17 cellular contexts compared by ENCODE assay signal in genomic region chr12:95498968-95499367, GRCh38. TPM values are rescaled to one million over a fixed set of nuclear protein-coding genes. Genes with fewer than 3 reads are reported as not detected.
DNase-seq lines count a peak whose midpoint lies in the region; ATAC-seq and TF ChIP-seq lines count a peak whose summit lies in the region.
"Had no signal": no experiment of that assay in that cellular context is flagged by ENCODE, and none has a peak within 500 bp of the region (broad histone marks: within the 10 kb centered on the region; RNA-seq: fewer than 3 reads in every experiment).

No MANE protein-coding gene starts in this region.

- peak; percentile 57 for ATAC-seq in activated CD8-positive, alpha-beta memory T cell treated with anti-CD3 and anti-CD28 coated beads, Interleukin-2, amount 10 ng/mL, durations not matched to agents 7 days and 5 days
- ATAC-seq in natural killer cell: peak in 1 of 3 donors; percentile 51
- ATAC-seq in natural killer cell treated with Interleukin-12 subunit alpha and Interleukin-12 subunit beta and Interleukin-15 and Interleukin-18, amount 100 ng/mL, for 72 hours: no peak
- ATAC-seq in activated T-helper 17 cell treated with anti-CD3 and anti-CD28 coated beads, Interleukin-2, amount 50 U/mL, for 72 hours (replicated peaks): no peak
- ATAC-seq: A549, GM23338 had no signal

- peak overlapping the region; percentile 52 for H3K27ac Mint-ChIP-seq in activated CD8-positive, alpha-beta memory T cell treated with anti-CD3 and anti-CD28 coated beads, Interleukin-2, amount 10 ng/mL, durations not matched to agents 7 days and 5 days
- H3K27ac Mint-ChIP-seq in natural killer cell: peak overlapping the region; percentile 8 to 42
- peak overlapping the region in 1 of 2 donors; percentile 74 for H3K27ac Mint-ChIP-seq in natural killer cell treated with Interleukin-12 subunit alpha and Interleukin-12 subunit beta and Interleukin-15 and Interleukin-18, amount 100 ng/mL, for 72 hours
- peak overlapping the region; percentile 44 for H3K27ac Mint-ChIP-seq in activated T-helper 17 cell treated with anti-CD3 and anti-CD28 coated beads, Interleukin-2, amount 50 U/mL, for 72 hours
- H3K27ac Mint-ChIP-seq: GM23338 had no signal

- no peaks in the 10 kb centered on the region for H3K27me3 Mint-ChIP-seq in activated CD8-positive, alpha-beta memory T cell treated with anti-CD3 and anti-CD28 coated beads, Interleukin-2, amount 10 ng/mL, durations not matched to agents 7 days and 5 days
- no peaks in the 10 kb centered on the region for H3K27me3 Mint-ChIP-seq in natural killer cell (ENCODE audit: low read depth in 2 of 2)
- no peaks in the 10 kb centered on the region for H3K27me3 Mint-ChIP-seq in natural killer cell treated with Interleukin-12 subunit alpha and Interleukin-12 subunit beta and Interleukin-15 and Interleukin-18, amount 100 ng/mL, for 72 hours
- H3K27me3 Mint-ChIP-seq in activated T-helper 17 cell treated with anti-CD3 and anti-CD28 coated beads, Interleukin-2, amount 50 U/mL, for 72 hours: no peaks in the 10 kb centered on the region
- H3K27me3 Mint-ChIP-seq: CD4-positive, alpha-beta memory T cell had no signal

- CTCF ChIA-PET in activated CD8-positive, alpha-beta memory T cell treated with anti-CD3 and anti-CD28 coated beads, Interleukin-2, amount 10 ng/mL, durations not matched to agents 7 days and 5 days (lab: Charles Lee): no interaction called here

- DNase-seq in activated CD8-positive, alpha-beta memory T cell treated with anti-CD3 and anti-CD28 coated beads, Interleukin-2, amount 10 ng/mL, durations not matched to agents 7 days and 5 days: no peak
- DNase-seq in activated CD8-positive, alpha-beta memory T cell treated with anti-CD3 and anti-CD28 coated beads for 24 hours: no peak
- DNase-seq in natural killer cell (no peak), UCSD-AML1 (lab: John Stamatoyannopoulos, UW; ENCODE audit: unreplicated experiment) (no peak), hypothalamus (lab: John Stamatoyannopoulos, UW) (no peak)
- no peak for DNase-seq in natural killer cell treated with Interleukin-12 subunit alpha and Interleukin-12 subunit beta and Interleukin-15 and Interleukin-18, amount 100 ng/mL, for 72 hours (ENCODE audit: low spot score)
- no peak for DNase-seq in activated naive CD4-positive, alpha-beta T cell treated with anti-CD3 and anti-CD28 coated beads, Interleukin-2, amount 50 U/mL, for 16 hours
- DNase-seq: AML-193; Calu3; CD4-positive, alpha-beta memory T cell; DMS79 treated with DMSO at 0.1 percent for 48 hours; GF-D8; HCEC 1CT had no signal

- H3K4me1 Mint-ChIP-seq in activated CD8-positive, alpha-beta memory T cell treated with anti-CD3 and anti-CD28 coated beads, Interleukin-2, amount 10 ng/mL, durations not matched to agents 7 days and 5 days: peaks cover 22% of the 10 kb centered on the region
- H3K4me1 Mint-ChIP-seq in natural killer cell: peaks cover 6 to 9% of the 10 kb centered on the region in 2 donors
- H3K4me1 Mint-ChIP-seq in natural killer cell treated with Interleukin-12 subunit alpha and Interleukin-12 subunit beta and Interleukin-15 and Interleukin-18, amount 100 ng/mL, for 72 hours (ENCODE audit: low read depth in 2 of 2): peaks cover 0 to 26% of the 10 kb centered on the region in 2 donors
- peaks cover 11% of the 10 kb centered on the region for H3K4me1 Mint-ChIP-seq in activated T-helper 17 cell treated with anti-CD3 and anti-CD28 coated beads, Interleukin-2, amount 50 U/mL, for 72 hours
- H3K4me1 Mint-ChIP-seq: GM23338 had no signal

- TF ChIP-seq CTCF in natural killer cell (IDR thresholded peaks at IDR 0.05): no peak

- no peaks in the 10 kb centered on the region for H3K9me3 Mint-ChIP-seq in activated CD8-positive, alpha-beta memory T cell treated with anti-CD3 and anti-CD28 coated beads, Interleukin-2, amount 10 ng/mL, durations not matched to agents 7 days and 5 days (ENCODE audit: low read depth)
- no peaks in the 10 kb centered on the region for H3K9me3 Mint-ChIP-seq in natural killer cell
- no peaks in the 10 kb centered on the region for H3K9me3 Mint-ChIP-seq in natural killer cell treated with Interleukin-12 subunit alpha and Interleukin-12 subunit beta and Interleukin-15 and Interleukin-18, amount 100 ng/mL, for 72 hours
- no peaks in the 10 kb centered on the region for H3K9me3 Mint-ChIP-seq in activated T-helper 17 cell treated with anti-CD3 and anti-CD28 coated beads, Interleukin-2, amount 50 U/mL, for 72 hours
- H3K9me3 Mint-ChIP-seq: CD4-positive, alpha-beta memory T cell; GM23338 had no signal

- no peak overlapping the region for H3K4me3 Mint-ChIP-seq in activated CD8-positive, alpha-beta memory T cell treated with anti-CD3 and anti-CD28 coated beads, Interleukin-2, amount 10 ng/mL, durations not matched to agents 7 days and 5 days
- no peak overlapping the region for H3K4me3 Mint-ChIP-seq in natural killer cell
- H3K4me3 Mint-ChIP-seq in natural killer cell treated with Interleukin-12 subunit alpha and Interleukin-12 subunit beta and Interleukin-15 and Interleukin-18, amount 100 ng/mL, for 72 hours: no peak overlapping the region
- H3K4me3 Mint-ChIP-seq in activated T-helper 17 cell treated with anti-CD3 and anti-CD28 coated beads, Interleukin-2, amount 50 U/mL, for 72 hours: no peak overlapping the region
- H3K4me3 Mint-ChIP-seq: CD4-positive, alpha-beta memory T cell; GM23338 had no signal

- peaks cover 68% of the 10 kb centered on the region for H3K36me3 Mint-ChIP-seq in activated CD8-positive, alpha-beta memory T cell treated with anti-CD3 and anti-CD28 coated beads, Interleukin-2, amount 10 ng/mL, durations not matched to agents 7 days and 5 days
- peaks cover 9% of the 10 kb centered on the region for H3K36me3 Mint-ChIP-seq in natural killer cell
- H3K36me3 Mint-ChIP-seq in natural killer cell treated with Interleukin-12 subunit alpha and Interleukin-12 subunit beta and Interleukin-15 and Interleukin-18, amount 100 ng/mL, for 72 hours: peaks cover 33% of the 10 kb centered on the region
- H3K36me3 Mint-ChIP-seq in activated T-helper 17 cell treated with anti-CD3 and anti-CD28 coated beads, Interleukin-2, amount 50 U/mL, for 72 hours (ENCODE audit: low read depth): peaks cover 91% of the 10 kb centered on the region

- intact Hi-C loops in natural killer cell (cut with micrococcal nuclease): no loop called here

RNA-seq across cellular contexts. Expression of gene METAP2, which starts 25.0 kb away (rescaled TPM):
- total RNA-seq in activated CD8-positive, alpha-beta memory T cell treated with anti-CD3 and anti-CD28 coated beads, Interleukin-2, amount 10 ng/mL, durations not matched to agents 7 days and 5 days: 10 to 100 TPM; 62.6 to 77.3 TPM
- total RNA-seq in natural killer cell: 10 to 100 TPM; 45.6 to 56.1 (median 45.8) TPM
- 10 to 100 TPM; 75.8 to 80.3 TPM for total RNA-seq in natural killer cell treated with Interleukin-12 subunit alpha and Interleukin-12 subunit beta and Interleukin-15 and Interleukin-18, amount 100 ng/mL, for 72 hours
- total RNA-seq in activated T-helper 17 cell treated with anti-CD3 and anti-CD28 coated beads, Interleukin-2, amount 50 U/mL, for 72 hours: 10 to 100 TPM; 73.4 to 95.8 TPM

RNA-seq across cellular contexts. Expression of gene USP44, which starts 52.3 kb away (rescaled TPM):
- total RNA-seq in activated CD8-positive, alpha-beta memory T cell treated with anti-CD3 and anti-CD28 coated beads, Interleukin-2, amount 10 ng/mL, durations not matched to agents 7 days and 5 days: 10 to 100 TPM; 11.1 to 13.7 TPM
- total RNA-seq in natural killer cell: 1 to 10 TPM in 1 of 3 donors, under 1 TPM in 2; 0.09 to 1.8 (median 0.63) TPM
- total RNA-seq in natural killer cell treated with Interleukin-12 subunit alpha and Interleukin-12 subunit beta and Interleukin-15 and Interleukin-18, amount 100 ng/mL, for 72 hours: 1 to 10 TPM in 1 of 2 donors, under 1 TPM in 1; 0.59 to 1.8 TPM
- under 1 TPM; 0.82 to 0.93 TPM for total RNA-seq in activated T-helper 17 cell treated with anti-CD3 and anti-CD28 coated beads, Interleukin-2, amount 50 U/mL, for 72 hours
- total RNA-seq: HT1080 had no signal

Comparison
In these comparisons a context has a peak if more than half of its experiments do, and no peak if none do; other contexts are left out.
1. RNA of gene USP44, which starts 52.3 kb away (total RNA-seq): 11.1 to 13.7 TPM in activated CD8-positive, alpha-beta memory T cell treated with anti-CD3 and anti-CD28 coated beads, Interleukin-2, amount 10 ng/mL, durations not matched to agents 7 days and 5 days; 0.59 to 1.8 TPM in natural killer cell treated with Interleukin-12 subunit alpha and Interleukin-12 subunit beta and Interleukin-15 and Interleukin-18, amount 100 ng/mL, for 72 hours, 0.82 to 0.93 TPM in activated T-helper 17 cell treated with anti-CD3 and anti-CD28 coated beads, Interleukin-2, amount 50 U/mL, for 72 hours and 0.09 to 1.8 TPM in natural killer cell; every median in the first group is over 4 times any median in the second.